Comparison of ENCODE assay signal across 8 cellular contexts in genomic region chr2:177263451-177264208, GRCh38. TPM values are rescaled to one million over a fixed set of nuclear protein-coding genes. Genes with fewer than 3 reads are reported as not detected.
DNase-seq lines count a peak whose midpoint lies in the region; ATAC-seq and TF ChIP-seq lines count a peak whose summit lies in the region.

No MANE protein-coding gene starts in this region.

- H3K4me3 ChIP-seq in HUES6 (ENCODE audit: low read depth, low read length) (peak overlapping the region; percentile 69), NT2/D1 (ENCODE audit: insufficient read length, low read depth) (peak overlapping the region; percentile 81)

- H3K9me3 ChIP-seq in HUES6 (ENCODE audit: control insufficient read depth, insufficient read depth, low read depth, low read length), result peaks cover 9% of the 10 kb centered on the region
- H3K9me3 ChIP-seq in NT2/D1 (ENCODE audit: insufficient read depth, low read length), result peaks cover 6% of the 10 kb centered on the region; the same call in 1 of the 2 replicates

- H3K9me3 Mint-ChIP-seq in endothelial cell (ENCODE audit: unreplicated experiment), result no peaks in the 10 kb centered on the region

- H3K9ac ChIP-seq in HUES6 (ENCODE audit: low read length) (peak overlapping the region; percentile 97), NT2/D1 (ENCODE audit: insufficient read length, low read depth) (peak overlapping the region; percentile 95)

- peaks cover 4% of the 10 kb centered on the region for H3K36me3 Mint-ChIP-seq in endothelial cell (ENCODE audit: low read depth, unreplicated experiment)

- H3K27me3 ChIP-seq in HUES6 (ENCODE audit: control insufficient read depth, insufficient read depth, low read length) (no peaks in the 10 kb centered on the region), NT2/D1 (ENCODE audit: insufficient read depth, insufficient read length) (no peaks in the 10 kb centered on the region)

- ATAC-seq in GM21423 (IDR thresholded peaks at IDR 0.05; ENCODE audit: unreplicated experiment), result peak; percentile 48

- H3K27ac Mint-ChIP-seq in endothelial cell (ENCODE audit: unreplicated experiment), result peak overlapping the region; percentile 99

- peaks cover 32% of the 10 kb centered on the region for H3K4me1 Mint-ChIP-seq in endothelial cell (ENCODE audit: unreplicated experiment)

- H3K4me3 Mint-ChIP-seq in endothelial cell (ENCODE audit: unreplicated experiment), result peak overlapping the region; percentile 99

- H3K27me3 Mint-ChIP-seq in endothelial cell (ENCODE audit: unreplicated experiment), result peaks cover 6% of the 10 kb centered on the region

- H3K36me3 ChIP-seq in HUES6 (ENCODE audit: control insufficient read depth, insufficient read depth, low read length) (peaks cover 8% of the 10 kb centered on the region), NT2/D1 (ENCODE audit: insufficient read depth, insufficient read length, low read length) (peaks cover 17% of the 10 kb centered on the region)

- peak; percentile 77 for TF ChIP-seq CTCF in endothelial cell (IDR thresholded peaks at IDR 0.05; ENCODE audit: unreplicated experiment)

- DNase-seq in DMS 273 (lab: John Stamatoyannopoulos, UW; ENCODE audit: unreplicated experiment), result peak; percentile 99
- peak; percentile 84 for DNase-seq in NT2/D1 (ENCODE audit: low read depth, low spot score)
- peak; percentile 92 for DNase-seq in activated CD8-positive, alpha-beta memory T cell treated with anti-CD3 and anti-CD28 coated beads, Interleukin-2, amount 50 U/mL, for 4 hours
- peak; percentile 98 for DNase-seq in endothelial cell (ENCODE audit: low spot score)
- peak; percentile 97 for DNase-seq in midbrain (lab: John Stamatoyannopoulos, UW)
- DNase-seq in stimulated activated CD8-positive, alpha-beta memory T cell treated with anti-CD3 and anti-CD28 coated beads, Interleukin-15, amount 100 ng/mL, for 48 hours (ENCODE audit: low read depth in 2 of 2), result peak; percentile 84 to 88

- H3K27ac ChIP-seq in HUES6 (ENCODE audit: low read depth, low read length), result peak overlapping the region; percentile 98; the same call in 1 of the 2 replicates

- H3K4me1 ChIP-seq in HUES6 (ENCODE audit: control insufficient read depth, insufficient read depth, low read length), result peaks cover 33% of the 10 kb centered on the region
- no peaks in the 10 kb centered on the region for H3K4me1 ChIP-seq in NT2/D1 (ENCODE audit: insufficient read depth, insufficient read length)

RNA-seq across cellular contexts. Expression of gene NFE2L2, which starts 0.9 kb away (rescaled TPM):
- total RNA-seq in endothelial cell (ENCODE audit: unreplicated experiment), result 50.6 TPM

RNA-seq across cellular contexts. Expression of gene HNRNPA3, which starts 51.0 kb away (rescaled TPM):
- 264 TPM for total RNA-seq in endothelial cell (ENCODE audit: unreplicated experiment)

Comparison
In these comparisons a context has a peak if more than half of its experiments do, and no peak if none do; other contexts are left out.
1. Peak in every context shown above with its lines: DNase-seq, ATAC-seq, H3K4me3 ChIP-seq and H3K27ac ChIP-seq.